In the genomic region with DNA sequence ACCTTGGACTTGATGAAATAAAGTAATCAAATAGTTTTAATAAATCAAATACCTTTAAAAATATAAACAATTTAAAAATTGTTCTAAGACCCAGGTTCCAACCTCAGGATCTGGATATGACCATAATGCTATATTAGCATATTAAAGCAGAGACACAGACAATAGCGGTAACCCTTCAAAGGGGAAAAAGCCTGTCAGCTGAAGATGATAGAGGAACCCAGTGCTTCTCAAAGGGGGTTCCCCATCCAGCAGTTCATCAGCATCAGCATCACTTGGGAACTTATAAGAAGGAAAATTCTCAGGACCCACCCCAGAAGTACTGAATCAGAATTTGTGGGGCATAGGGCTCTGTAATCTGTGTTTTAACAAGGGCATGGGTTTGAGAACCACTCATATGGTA, we compare ENCODE assay signal across 24 cellular contexts.
"Had no signal": no experiment of that assay in that cellular context is flagged by ENCODE, and none has a peak within 500 bp of the region (broad histone marks: within the 10 kb centered on the region; RNA-seq: fewer than 3 reads in every experiment).

No MANE protein-coding gene starts in this region.

- H3K4me3 ChIP-seq: K562 had no signal

- H3K27me3 Mint-ChIP-seq: activated B cell treated with CpG ODN at 0.5 μM for 24 hours; activated naive CD4-positive, alpha-beta T cell treated with anti-CD3 and anti-CD28 coated beads, Interleukin-2, amount 50 U/mL, for 24 hours; brain had no signal

- DNase-seq: activated B cell treated with CpG ODN at 0.5 μM for 24 hours; activated CD4-positive, alpha-beta T cell treated with anti-CD3 and anti-CD28 coated beads, Interleukin-2, amount 50 U/mL, for 4 hours; activated CD8-positive, alpha-beta memory T cell treated with anti-CD3 and anti-CD28 coated beads for 24 hours; activated T-cell treated with anti-CD3 and anti-CD28 coated beads, Interleukin-2, amount 50 U/mL, for 48 hours; amygdala; cerebellar nuclear complex; Karpas-422; MM.1S; NCI-H1105; NCI-H1436; NCI-H1694 treated with DMSO at 0.1 percent for 48 hours; NCI-H2029 treated with DMSO at 0.1 percent for 48 hours; NCI-H345; NCI-H510A; NCI-H526 treated with DMSO at 0.1 percent for 48 hours; NCI-H82; SIG-M5; T-helper 2 cell; T1000 had no signal

- H3K4me3 Mint-ChIP-seq: activated B cell treated with CpG ODN at 0.5 μM for 24 hours; activated naive CD4-positive, alpha-beta T cell treated with anti-CD3 and anti-CD28 coated beads, Interleukin-2, amount 50 U/mL, for 24 hours; brain had no signal

- FAIRE-seq: astrocyte, K562, TTC549 had no signal

- H3K9me3 Mint-ChIP-seq: activated B cell treated with CpG ODN at 0.5 μM for 24 hours had no signal

- H3K36me3 Mint-ChIP-seq: activated naive CD4-positive, alpha-beta T cell treated with anti-CD3 and anti-CD28 coated beads, Interleukin-2, amount 50 U/mL, for 24 hours; brain had no signal

- ATAC-seq: K562 had no signal

- H3K27ac Mint-ChIP-seq: activated B cell treated with CpG ODN at 0.5 μM for 24 hours; activated naive CD4-positive, alpha-beta T cell treated with anti-CD3 and anti-CD28 coated beads, Interleukin-2, amount 50 U/mL, for 24 hours had no signal
